In genomic region chr3:117660941-117661635, GRCh38 we compare ENCODE assay signal across 19 cellular contexts.
DNase-seq lines count a peak whose midpoint lies in the region; ATAC-seq and TF ChIP-seq lines count a peak whose summit lies in the region.
"Had no signal": no experiment of that assay in that cellular context is flagged by ENCODE, and none has a peak within 500 bp of the region (broad histone marks: within the 10 kb centered on the region; RNA-seq: fewer than 3 reads in every experiment).

No MANE protein-coding gene starts in this region.

- no peak for TF ChIP-seq EP300 in gastroesophageal sphincter (IDR thresholded peaks at IDR 0.05)

- no peak for ATAC-seq in gastroesophageal sphincter
- ATAC-seq: K562; natural killer cell treated with Interleukin-12 subunit alpha and Interleukin-12 subunit beta and Interleukin-15 and Interleukin-18, amount 100 ng/mL, for 72 hours; psoas muscle; stimulated activated naive B cell treated with anti-CD40 and anti-IgM and Interleukin-4, amounts not matched to agents 10 μg/mL and 1 μg/mL and 100 μg/mL, for 72 hours had no signal

- peak overlapping the region; percentile 8; the same call in 1 of the 2 replicates for H3K4me3 ChIP-seq in ACC112 (ENCODE audit: low read depth, low read length)
- H3K4me3 ChIP-seq in Jurkat, Clone E6-1 (ENCODE audit: low read length) = no peak overlapping the region
- H3K4me3 ChIP-seq in astrocyte of the cerebellum (ENCODE audit: low read depth, low read length) = no peak overlapping the region
- H3K4me3 ChIP-seq in ascending aorta = no peak overlapping the region
- no peak overlapping the region for H3K4me3 ChIP-seq in gastroesophageal sphincter
- H3K4me3 ChIP-seq: K562, psoas muscle, transverse colon had no signal

- TF ChIP-seq CTCF in astrocyte of the cerebellum (IDR thresholded peaks at IDR 0.05; ENCODE audit: low read depth, low read length, missing control alignments) (no peak), ascending aorta (IDR thresholded peaks at IDR 0.05) (no peak), gastroesophageal sphincter (IDR thresholded peaks at IDR 0.05) (no peak)

- TF ChIP-seq POLR2A in gastroesophageal sphincter (IDR thresholded peaks at IDR 0.05) = no peak

- in situ Hi-C loops in astrocyte of the cerebellum (cut with HindIII; ENCODE audit: low sequenced_read_pairs) = no loop called here

- peak overlapping the region; percentile 73 for H2AFZ ChIP-seq in ACC112 (ENCODE audit: low read length, unreplicated experiment)

- WGBS in gastroesophageal sphincter (ENCODE audit: low coverage in 1 of 2), 2 donors = 33 to 65% methylated on average over 2 of the region's 2 CpGs

- no peaks in the 10 kb centered on the region for H3K27me3 ChIP-seq in ACC112 (ENCODE audit: insufficient read depth, low read length)
- no peaks in the 10 kb centered on the region for H3K27me3 ChIP-seq in ascending aorta
- H3K27me3 ChIP-seq in gastroesophageal sphincter = no peaks in the 10 kb centered on the region
- H3K27me3 ChIP-seq: transverse colon had no signal

- peak overlapping the region; percentile 70 for H3K27ac ChIP-seq in ACC112 (ENCODE audit: low read depth, low read length)
- no peak overlapping the region for H3K27ac ChIP-seq in ascending aorta
- H3K27ac ChIP-seq in gastroesophageal sphincter = no peak overlapping the region
- H3K27ac ChIP-seq: psoas muscle, transverse colon had no signal

- no peaks in the 10 kb centered on the region for H3K79me2 ChIP-seq in ACC112 (ENCODE audit: control insufficient read depth, insufficient read depth, low read length, unreplicated experiment)

- DNase-seq in Jurkat, Clone E6-1 (ENCODE audit: low read depth, low spot score) = peak; percentile 58
- DNase-seq in astrocyte of the cerebellum (ENCODE audit: low read depth) (peak; percentile 94), iris pigment epithelial cell (ENCODE audit: low read depth) (peak; percentile 54), ascending aorta (ENCODE audit: low spot score in 2 of 2) (no peak), NCI-H446 (lab: John Stamatoyannopoulos, UW) (no peak)
- DNase-seq in stimulated activated naive CD4-positive, alpha-beta T cell (lab: John Stamatoyannopoulos, UW) = no peak
- DNase-seq: ACHN; activated CD4-positive, alpha-beta T cell treated with anti-CD3 and anti-CD28 coated beads, Interleukin-2, amount 10 ng/mL, durations not matched to agents 7 days and 5 days; aorta; DND-41; kidney; NCI-H69; psoas muscle; stimulated activated naive B cell treated with anti-CD40 and anti-IgM and Interleukin-4, amounts not matched to agents 10 μg/mL and 1 μg/mL and 100 μg/mL, for 72 hours; transverse colon had no signal

- H3K9me3 ChIP-seq in ascending aorta (no peaks in the 10 kb centered on the region), gastroesophageal sphincter (no peaks in the 10 kb centered on the region)
- H3K9me3 ChIP-seq: psoas muscle, transverse colon had no signal

- H3K36me3 ChIP-seq in ACC112 (ENCODE audit: insufficient read depth, low read length) (no peaks in the 10 kb centered on the region), ascending aorta (no peaks in the 10 kb centered on the region), gastroesophageal sphincter (no peaks in the 10 kb centered on the region)
- H3K36me3 ChIP-seq: transverse colon had no signal

- intact Hi-C loops in ascending aorta (cut with DNase I) = no loop called here

- H3K4me1 ChIP-seq in ACC112 (ENCODE audit: control insufficient read depth, insufficient read depth, low read length, unreplicated experiment) (peaks cover 18% of the 10 kb centered on the region), ascending aorta (no peaks in the 10 kb centered on the region), gastroesophageal sphincter (no peaks in the 10 kb centered on the region)
- H3K4me1 ChIP-seq: psoas muscle, transverse colon had no signal

Comparison
In these comparisons a context has a peak if more than half of its experiments do, and no peak if none do; other contexts are left out.
1. DNase-seq: peak in Jurkat, Clone E6-1 (single experiment), astrocyte of the cerebellum (single experiment) and iris pigment epithelial cell (single experiment); none in ascending aorta (0 of 2), stimulated activated naive CD4-positive, alpha-beta T cell (0 of 6) and NCI-H446 (0 of 2).